Comparison of ENCODE assay signal across 18 cellular contexts in the genomic region with DNA sequence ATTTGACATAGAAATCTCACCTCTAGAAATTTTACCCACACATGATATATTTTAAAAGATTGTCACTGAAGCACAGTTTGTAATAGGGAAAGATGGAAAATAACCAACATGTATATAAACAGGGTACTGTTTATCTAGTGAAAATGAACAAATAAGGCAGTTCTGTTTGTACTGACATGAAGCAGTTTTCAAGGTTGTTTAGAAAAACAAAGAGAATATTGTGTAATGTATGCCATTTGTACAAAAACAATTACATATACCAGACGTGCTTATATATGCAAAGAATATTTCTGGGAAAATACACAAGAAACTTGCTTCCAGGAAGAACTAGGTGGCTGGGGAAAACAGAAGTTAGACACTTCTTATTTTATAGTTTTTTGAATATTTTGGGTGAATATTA. TPM values are rescaled to one million over a fixed set of nuclear protein-coding genes. Genes with fewer than 3 reads are reported as not detected.
A peak's percentile ranks its signal among the peaks of the same experiment; 100 is the strongest.
DNase-seq lines count a peak whose midpoint lies in the region; ATAC-seq, FAIRE-seq and TF ChIP-seq lines count a peak whose summit lies in the region.
"Had no signal": no experiment of that assay in that cellular context is flagged by ENCODE, and none has a peak within 500 bp of the region (broad histone marks: within the 10 kb centered on the region; RNA-seq: fewer than 3 reads in every experiment).

No MANE protein-coding gene starts in this region.

- H2BK120ac ChIP-seq in neuronal stem cell (ENCODE audit: low read depth, low read length): no peak overlapping the region

- peak overlapping the region; percentile 67 for H2AFZ ChIP-seq in HCT116 (ENCODE audit: low read depth, low read length, poor library complexity, severe bottlenecking)
- H2AFZ ChIP-seq in astrocyte (ENCODE audit: low read depth, low read length): no peak overlapping the region
- H2AFZ ChIP-seq in HepG2 (ENCODE audit: low read length): no peak overlapping the region
- H2AFZ ChIP-seq in neuronal stem cell (ENCODE audit: low read length): no peak overlapping the region

- H3K14ac ChIP-seq in neuronal stem cell (ENCODE audit: low read length): no peak overlapping the region

- no peak overlapping the region for H3K18ac ChIP-seq in neuronal stem cell (ENCODE audit: low read length)

- no peaks in the 10 kb centered on the region for H3K79me1 ChIP-seq in neuronal stem cell (ENCODE audit: low read depth, low read length)

- in situ Hi-C loops in HepG2 (cut with HindIII; ENCODE audit: extremely low pct_ligation_motif_present, low pct_unique_long_range_greater_than_20kb): no loop called here

- H3K9me2 ChIP-seq in HCT116 (ENCODE audit: insufficient read depth): no peaks in the 10 kb centered on the region

- H3K23ac ChIP-seq in neuronal stem cell (ENCODE audit: low read depth, low read length, poor library complexity): no peak overlapping the region

- no peak overlapping the region for H3K27ac Mint-ChIP-seq in astrocyte (ENCODE audit: unreplicated experiment)
- H3K27ac Mint-ChIP-seq: activated T-helper 17 cell treated with anti-CD3 and anti-CD28 coated beads, Interleukin-2, amount 50 U/mL, for 72 hours; CD8-positive, alpha-beta T cell; stimulated activated naive CD8-positive, alpha-beta T cell treated with anti-CD3 and anti-CD28 coated beads, Interleukin-15, amount 100 ng/mL, for 72 hours had no signal

- no peaks in the 10 kb centered on the region for H3K9me3 ChIP-seq in HCT116 (ENCODE audit: control insufficient read depth in 1 of 2, insufficient read depth in 1 of 2, low read depth in 1 of 2, low read length in 2 of 2)
- H3K9me3 ChIP-seq in astrocyte (ENCODE audit: insufficient read depth, low read depth, low read length): no peaks in the 10 kb centered on the region
- no peaks in the 10 kb centered on the region for H3K9me3 ChIP-seq in HepG2 (ENCODE audit: low read length)
- no peaks in the 10 kb centered on the region for H3K9me3 ChIP-seq in stomach smooth muscle (ENCODE audit: control insufficient read depth in 2 of 2, low read length in 2 of 2)
- no peaks in the 10 kb centered on the region for H3K9me3 ChIP-seq in neuronal stem cell (replicated peaks in 1 of 2; ENCODE audit: control insufficient read depth in 2 of 2, insufficient read depth in 1 of 2, low read depth in 1 of 2, low read length in 2 of 2)
- H3K9me3 ChIP-seq: lower lobe of right lung, Peyer's patch had no signal

- H3K79me2 ChIP-seq in HCT116 (ENCODE audit: insufficient read depth, low read length) (no peaks in the 10 kb centered on the region), astrocyte (ENCODE audit: insufficient read depth, low read length) (no peaks in the 10 kb centered on the region), HepG2 (ENCODE audit: insufficient read depth, low read length) (no peaks in the 10 kb centered on the region)

- H3K36me3 Mint-ChIP-seq in astrocyte (ENCODE audit: low read depth, unreplicated experiment): no peaks in the 10 kb centered on the region
- H3K36me3 Mint-ChIP-seq: CD8-positive, alpha-beta T cell had no signal

- TF ChIP-seq CTCF in HCT116 (IDR thresholded peaks at IDR 0.05 in 2 of 3, conservative IDR thresholded peaks at IDR 0.05 in 1 of 3; ENCODE audit: borderline replicate concordance in 1 of 3, insufficient read depth in 1 of 3, low read depth in 2 of 3, low read length in 2 of 3): no peak
- no peak for TF ChIP-seq CTCF in astrocyte (IDR thresholded peaks at IDR 0.05; ENCODE audit: insufficient read depth, low read depth, low read length)
- TF ChIP-seq CTCF in HepG2 (CRISPR knock-in tag; IDR thresholded peaks at IDR 0.05): no peak

- RAD21 ChIA-PET in HCT116 (lab: Charles Lee; ENCODE audit: low non-redundant PET in 1 of 2, low total read pairs in 2 of 2, uncharacterized antibody in 2 of 2, unreplicated experiment in 2 of 2): interaction anchor here in 1 of 2 experiments (0.5 kb wide), 1 partner anchor 295 kb away, joined by 4 read pairs; no protein-coding TSS in a partner anchor

- CTCF ChIA-PET in HCT116 (lab: Charles Lee): no interaction called here
- CTCF ChIA-PET in HepG2 (lab: Yijun Ruan, JAX; ENCODE audit: low intra/inter-chr PET ratio, low total read pairs): no interaction called here

- H3K4me1 ChIP-seq in HCT116 (ENCODE audit: control insufficient read depth in 1 of 2, insufficient read depth in 2 of 2, low read length in 2 of 2) (peaks cover 18 to 19% of the 10 kb centered on the region in 2 experiments), astrocyte (ENCODE audit: insufficient read depth, low read length) (peaks cover 14% of the 10 kb centered on the region), HepG2 (ENCODE audit: insufficient read depth, low read length) (peaks cover 19% of the 10 kb centered on the region), stomach smooth muscle (ENCODE audit: control insufficient read depth, insufficient read depth, low read length) (peaks cover 10% of the 10 kb centered on the region), neuronal stem cell (ENCODE audit: control insufficient read depth in 2 of 2, insufficient read depth in 1 of 2, low read depth in 1 of 2, low read length in 2 of 2) (peaks cover 9 to 10% of the 10 kb centered on the region in 2 donors)
- H3K4me1 ChIP-seq: Peyer's patch had no signal

- TF ChIP-seq RAD21 in HCT116 (IDR thresholded peaks at IDR 0.05; ENCODE audit: low read depth) (no peak), HepG2 (CRISPR knock-in tag; IDR thresholded peaks at IDR 0.05) (no peak)

- H2BK5ac ChIP-seq in neuronal stem cell (ENCODE audit: low read length): no peak overlapping the region

- no peak overlapping the region for H2BK15ac ChIP-seq in neuronal stem cell (ENCODE audit: low read length)

- POLR2A ChIA-PET in HCT116 (lab: Charles Lee) (no interaction called here), HepG2 (lab: Yijun Ruan, JAX) (no interaction called here)

- BruUV-seq in HCT116 (replicated peaks; lab: Mats Ljungman, UMichigan): no TSS peak
- no TSS peak for BruUV-seq in HepG2 (replicated peaks; lab: Mats Ljungman, UMichigan)

- no peak overlapping the region for H3K27ac ChIP-seq in HCT116 (ENCODE audit: low read depth, low read length)
- H3K27ac ChIP-seq in astrocyte (ENCODE audit: low read depth, low read length): peak overlapping the region; percentile 63
- no peak overlapping the region for H3K27ac ChIP-seq in HepG2 (ENCODE audit: extremely low read length, insufficient read depth, low read length)
- H3K27ac ChIP-seq in stomach smooth muscle (ENCODE audit: low read length): peak overlapping the region; percentile 62
- no peak overlapping the region for H3K27ac ChIP-seq in neuronal stem cell (replicated peaks; ENCODE audit: low read length)

- H3K4ac ChIP-seq in neuronal stem cell (ENCODE audit: low read length): no peak overlapping the region

- WGBS in HepG2 (ENCODE audit: low lambda C conversion rate): 0% methylated on average over 1 of the region's 1 CpG
- WGBS in neuronal stem cell (ENCODE audit: extremely low coverage in 2 of 2, insufficient read length in 2 of 2, insufficient replicate concordance in 1 of 2), 2 donors: no CpG with 5 or more reads among the region's 1 CpG

- no peak overlapping the region for H3K4me3 Mint-ChIP-seq in astrocyte (ENCODE audit: unreplicated experiment)
- H3K4me3 Mint-ChIP-seq: activated T-helper 17 cell treated with anti-CD3 and anti-CD28 coated beads, Interleukin-2, amount 50 U/mL, for 72 hours; CD8-positive, alpha-beta T cell; stimulated activated naive CD8-positive, alpha-beta T cell treated with anti-CD3 and anti-CD28 coated beads, Interleukin-15, amount 100 ng/mL, for 72 hours had no signal

- no peak overlapping the region for H2AK5ac ChIP-seq in neuronal stem cell (ENCODE audit: low read depth, low read length)

- H3K36me3 ChIP-seq in HCT116 (ENCODE audit: control insufficient read depth in 1 of 2, insufficient read depth in 2 of 2, low read length in 2 of 2) (no peaks in the 10 kb centered on the region), astrocyte (ENCODE audit: insufficient read depth, low read length) (no peaks in the 10 kb centered on the region), HepG2 (replicated peaks in 1 of 2; ENCODE audit: control insufficient read depth in 1 of 2, insufficient read depth in 2 of 2, low read length in 2 of 2) (no peaks in the 10 kb centered on the region), stomach smooth muscle (ENCODE audit: control insufficient read depth in 2 of 2, insufficient read depth in 2 of 2, low read length in 2 of 2) (no peaks in the 10 kb centered on the region), neuronal stem cell (replicated peaks in 1 of 2; ENCODE audit: control insufficient read depth in 2 of 2, insufficient read depth in 2 of 2, low read length in 2 of 2) (no peaks in the 10 kb centered on the region)
- H3K36me3 ChIP-seq: lower lobe of right lung, Peyer's patch had no signal

- no peak overlapping the region for H4K91ac ChIP-seq in neuronal stem cell (ENCODE audit: low read depth, low read length, poor library complexity)

- DNase-seq in HCT116 (ENCODE audit: low read depth, low spot score): no peak
- DNase-seq in astrocyte (ENCODE audit: low read depth): no peak
- DNase-seq in HepG2 (ENCODE audit: low spot score): no peak
- DNase-seq in RKO (ENCODE audit: low spot score): no peak
- DNase-seq in NCI-H510A treated with DMSO at 0.1 percent for 48 hours (lab: John Stamatoyannopoulos, UW): no peak
- DNase-seq in neuronal stem cell (ENCODE audit: low spot score): no peak
- DNase-seq in NCI-H2107 treated with DMSO at 0.1 percent for 48 hours (lab: John Stamatoyannopoulos, UW; ENCODE audit: unreplicated experiment): no peak
- DNase-seq: activated CD4-positive, alpha-beta T cell treated with anti-CD3 and anti-CD28 coated beads for 48 hours; CD8-positive, alpha-beta T cell; KG1; MV-4-11; NCI-H187 treated with DMSO at 0.1 percent for 48 hours; stimulated activated naive CD8-positive, alpha-beta T cell treated with anti-CD3 and anti-CD28 coated beads, Interleukin-15, amount 100 ng/mL, for 72 hours had no signal

- no peak overlapping the region for H4K8ac ChIP-seq in neuronal stem cell (ENCODE audit: low read depth, low read length)

- no peak for FAIRE-seq in astrocyte (lab: Jason Lieb, UNC)
- FAIRE-seq in HepG2 (lab: Jason Lieb, UNC): no peak
- FAIRE-seq: TTC549 had no signal

- no peak overlapping the region for H3K4me3 ChIP-seq in HCT116 (replicated peaks in 1 of 2; ENCODE audit: low read depth in 1 of 2, low read length in 2 of 2)
- H3K4me3 ChIP-seq in astrocyte (ENCODE audit: insufficient read depth, low read depth, low read length): no peak overlapping the region
- H3K4me3 ChIP-seq in HepG2 (replicated peaks in 1 of 3; ENCODE audit: insufficient read depth in 1 of 3, low read depth in 2 of 3, low read length in 3 of 3): no peak overlapping the region
- no peak overlapping the region for H3K4me3 ChIP-seq in stomach smooth muscle (ENCODE audit: low read length in 2 of 2)
- H3K4me3 ChIP-seq in neuronal stem cell (ENCODE audit: low read length in 2 of 2): no peak overlapping the region
- H3K4me3 ChIP-seq: lower lobe of right lung, Peyer's patch had no signal

- H3K27me3 ChIP-seq in HCT116 (ENCODE audit: insufficient read depth, low read length) (no peaks in the 10 kb centered on the region), astrocyte (ENCODE audit: insufficient read depth, low read length) (no peaks in the 10 kb centered on the region), HepG2 (ENCODE audit: control insufficient read depth in 1 of 2, insufficient read depth in 2 of 2, low read length in 2 of 2) (no peaks in the 10 kb centered on the region; a peak in 1 of 5 replicates), stomach smooth muscle (ENCODE audit: control insufficient read depth in 1 of 2, insufficient read depth in 2 of 2, low read length in 2 of 2) (no peaks in the 10 kb centered on the region), neuronal stem cell (ENCODE audit: control insufficient read depth in 3 of 3, insufficient read depth in 3 of 3, low read depth in 1 of 3, low read length in 3 of 3) (no peaks in the 10 kb centered on the region)
- H3K27me3 ChIP-seq: Peyer's patch had no signal

- H3K9me3 Mint-ChIP-seq in astrocyte (ENCODE audit: unreplicated experiment): no peaks in the 10 kb centered on the region
- H3K9me3 Mint-ChIP-seq: activated T-helper 17 cell treated with anti-CD3 and anti-CD28 coated beads, Interleukin-2, amount 50 U/mL, for 72 hours; CD8-positive, alpha-beta T cell had no signal

- TF ChIP-seq EP300 in HepG2 (IDR thresholded peaks at IDR 0.05; ENCODE audit: low read depth in 2 of 2, low read length in 2 of 2): peak in 1 of 2 experiments; percentile 34; a peak in 1 of 4 replicates
- no peak for TF ChIP-seq EP300 in HepG2 (CRISPR knock-in tag; IDR thresholded peaks at IDR 0.05; ENCODE audit: borderline replicate concordance)

- H3K4me1 Mint-ChIP-seq in astrocyte (ENCODE audit: low read depth, unreplicated experiment): peaks cover 26% of the 10 kb centered on the region
- H3K4me1 Mint-ChIP-seq: activated T-helper 17 cell treated with anti-CD3 and anti-CD28 coated beads, Interleukin-2, amount 50 U/mL, for 72 hours; stimulated activated naive CD8-positive, alpha-beta T cell treated with anti-CD3 and anti-CD28 coated beads, Interleukin-15, amount 100 ng/mL, for 72 hours had no signal

- H4K20me1 ChIP-seq in HCT116 (ENCODE audit: insufficient read depth): no peaks in the 10 kb centered on the region
- no peaks in the 10 kb centered on the region for H4K20me1 ChIP-seq in astrocyte (ENCODE audit: insufficient read depth, low read length)
- H4K20me1 ChIP-seq in HepG2 (ENCODE audit: insufficient read depth, low read length): no peaks in the 10 kb centered on the region

- H3K9ac ChIP-seq in HCT116 (ENCODE audit: low read length): no peak overlapping the region
- H3K9ac ChIP-seq in astrocyte (ENCODE audit: low read length): no peak overlapping the region
- H3K9ac ChIP-seq in HepG2 (ENCODE audit: insufficient read depth, low read depth, low read length): no peak overlapping the region
- H3K9ac ChIP-seq in stomach smooth muscle (ENCODE audit: low read length in 2 of 2): no peak overlapping the region
- no peak overlapping the region for H3K9ac ChIP-seq in neuronal stem cell (ENCODE audit: low read depth, low read length, poor library complexity)

- TF ChIP-seq POLR2A in HCT116 (IDR thresholded peaks at IDR 0.05; ENCODE audit: borderline replicate concordance, extremely low read depth, insufficient read depth, insufficient read length) (no peak), HepG2 (IDR thresholded peaks at IDR 0.05; ENCODE audit: insufficient read depth in 1 of 2, low read depth in 2 of 2, low read length in 2 of 2) (no peak)

- H2BK12ac ChIP-seq in neuronal stem cell (ENCODE audit: low read length): no peak overlapping the region

- no peaks in the 10 kb centered on the region for H3K27me3 Mint-ChIP-seq in astrocyte (ENCODE audit: low read depth, unreplicated experiment)
- H3K27me3 Mint-ChIP-seq: activated T-helper 17 cell treated with anti-CD3 and anti-CD28 coated beads, Interleukin-2, amount 50 U/mL, for 72 hours had no signal

- intact Hi-C loops in HCT116 (cut with micrococcal nuclease) (no loop called here), HepG2 (cut with micrococcal nuclease; ENCODE audit: unreplicated experiment) (no loop called here)

- H3K4me2 ChIP-seq in HCT116 (ENCODE audit: low read length) (peak overlapping the region; percentile 71; the same call in 1 of the 2 replicates), astrocyte (ENCODE audit: low read length) (no peak overlapping the region), HepG2 (ENCODE audit: low read depth, low read length) (no peak overlapping the region), neuronal stem cell (ENCODE audit: insufficient read depth, low read length, poor library complexity, severe bottlenecking) (no peak overlapping the region)

- no peak for ATAC-seq in HCT116
- no peak for ATAC-seq in HepG2
- ATAC-seq: activated T-helper 17 cell treated with anti-CD3 and anti-CD28 coated beads, Interleukin-2, amount 50 U/mL, for 72 hours; CD8-positive, alpha-beta T cell; stimulated activated naive CD8-positive, alpha-beta T cell treated with anti-CD3 and anti-CD28 coated beads, Interleukin-15, amount 100 ng/mL, for 72 hours had no signal

RNA-seq across cellular contexts. Expression of gene FERMT2, which starts 59.3 kb away (rescaled TPM):
- 24.8 TPM for total RNA-seq in HCT116 (2021; ENCODE audit: unreplicated experiment)
- polyA plus RNA-seq in HCT116 (2012): 10.4 and 13.7 TPM in 2 replicates
- 324 and 364 TPM in 2 replicates for total RNA-seq in astrocyte
- 60.4 and 86.5 TPM in 2 replicates for total RNA-seq in HepG2 (2016; rRNA removed; fragmentation: Illumina TruSeq; extraction: Trizol)
- 5.5 and 6.1 TPM in 2 replicates for total RNA-seq in HepG2 (2016; cell fraction: cytosol; rRNA removed; fragmentation: Illumina TruSeq; extraction: Trizol; ENCODE audit: low read depth)
- total RNA-seq in HepG2 (2016; cell fraction: insoluble cytoplasmic fraction; rRNA removed; fragmentation: Illumina TruSeq; extraction: Trizol): 56.7 and 83.2 TPM in 2 replicates
- 14.3 and 17.6 TPM in 2 replicates for total RNA-seq in HepG2 (2016; cell fraction: membrane; rRNA removed; fragmentation: Illumina TruSeq; extraction: Trizol)
- 41.6 and 44.8 TPM in 2 replicates for total RNA-seq in HepG2 (2016; cell fraction: nucleus; rRNA removed; fragmentation: Illumina TruSeq; extraction: Trizol)
- polyA plus RNA-seq in HepG2 (2011; rRNA removed): 25.1 and 36.2 TPM in 2 replicates
- polyA plus RNA-seq in HepG2 (2011; cell fraction: cytosol; rRNA removed): 15.4 and 19.3 TPM in 2 replicates
- 14.5 and 17.7 TPM in 2 replicates for polyA plus RNA-seq in HepG2 (2011; cell fraction: nucleus; rRNA removed)
- 28.0 and 32.5 TPM in 2 replicates for polyA plus RNA-seq in HepG2 (2012)
- 2.1 and 2.5 TPM in 2 replicates for polyA plus RNA-seq in HepG2 (2016; cell fraction: cytosol; fragmentation: Illumina TruSeq; extraction: Trizol; ENCODE audit: low read depth)
- polyA plus RNA-seq in HepG2 (2016; cell fraction: insoluble cytoplasmic fraction; fragmentation: Illumina TruSeq; extraction: Trizol; ENCODE audit: low read depth): 65.2 and 71.0 TPM in 2 replicates
- polyA plus RNA-seq in HepG2 (2016; cell fraction: membrane; fragmentation: Illumina TruSeq; extraction: Trizol; ENCODE audit: low read depth): 8.3 and 9.2 TPM in 2 replicates
- 59.0 and 63.9 TPM in 2 replicates for polyA plus RNA-seq in HepG2 (2016; cell fraction: nucleus; fragmentation: Illumina TruSeq; extraction: Trizol; ENCODE audit: insufficient read depth, low read depth)
- polyA minus RNA-seq in HepG2 (2011; rRNA and poly(A)+ RNA removed; ENCODE audit: low replicate concordance): 15.8 and 48.5 TPM in 2 replicates
- polyA minus RNA-seq in HepG2 (2011; cell fraction: cytosol; rRNA and poly(A)+ RNA removed): 23.5 and 25.8 TPM in 2 replicates
- 39.3 and 47.6 TPM in 2 replicates for polyA minus RNA-seq in HepG2 (2011; cell fraction: nucleus; rRNA and poly(A)+ RNA removed)
- 98.8 TPM for polyA plus RNA-seq in neuronal stem cell (2013, experiment 1 of 2)
- polyA plus RNA-seq in neuronal stem cell (2013, experiment 2 of 2): 103 TPM
- total RNA-seq: CD8-positive, alpha-beta T cell had no signal

Comparison
In these comparisons a context has a peak if more than half of its experiments do, and no peak if none do; other contexts are left out.
1. H3K27ac ChIP-seq: peak in astrocyte (single experiment) and stomach smooth muscle (single experiment); none in HCT116 (single experiment), HepG2 (single experiment) and neuronal stem cell (single experiment).
2. Of the 20 proteins assayed by ChIP-seq in both HepG2 and HCT116: peak only in HepG2: CEBPB; only in HCT116: none; in both: none; in neither: 19.